Comparison of ENCODE assay signal across 18 cellular contexts in the genomic region with DNA sequence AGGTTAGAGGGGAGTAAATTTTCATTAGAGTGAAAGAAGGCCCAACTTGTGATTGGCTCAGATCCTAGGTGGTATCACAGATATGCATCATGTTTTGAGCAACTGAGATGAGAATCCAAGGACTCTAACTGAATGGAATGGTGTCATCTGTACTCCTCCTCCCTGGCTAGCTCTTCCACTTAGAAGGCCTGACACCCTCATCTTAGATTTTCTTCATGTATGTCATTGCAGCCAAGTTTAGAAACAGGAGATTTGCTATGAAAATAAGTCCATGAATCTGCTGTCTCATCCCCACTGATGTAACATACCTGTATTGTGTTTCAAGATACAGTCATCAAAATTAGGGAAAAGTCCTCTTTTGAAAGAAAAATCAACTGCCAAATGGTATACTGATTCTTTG.
"Had no signal": no experiment of that assay in that cellular context is flagged by ENCODE, and none has a peak within 500 bp of the region (broad histone marks: within the 10 kb centered on the region; RNA-seq: fewer than 3 reads in every experiment).

No MANE protein-coding gene starts in this region.

- H3K9ac ChIP-seq: neural progenitor cell had no signal

- H3K4me1 ChIP-seq: breast epithelium, testis had no signal

- ATAC-seq: left lung had no signal

- H3K27me3 ChIP-seq: breast epithelium, dorsolateral prefrontal cortex, hepatocyte, left lung, neural progenitor cell, right atrium auricular region, testis had no signal

- H3K36me3 ChIP-seq: breast epithelium, left lung, neural progenitor cell, right atrium auricular region had no signal

- H3K4me2 ChIP-seq: hepatocyte, neural progenitor cell had no signal

- DNase-seq: activated CD4-positive, CD25-positive, alpha-beta regulatory T cell treated with anti-CD3 and anti-CD28 coated beads, Interleukin-2, amount 50 U/mL, for 72 hours; activated naive CD4-positive, alpha-beta T cell; activated naive CD8-positive, alpha-beta T cell treated with anti-CD3 and anti-CD28 coated beads, Interleukin-2, amount 10 ng/mL, durations not matched to agents 7 days and 5 days; activated T-cell treated with anti-CD3 and anti-CD28 coated beads for 4 hours; anterior cingulate cortex; cerebellar nuclear complex; dorsolateral prefrontal cortex; erythroblast; left lung; mammary epithelial cell; T-helper 1 cell; T1000; testis had no signal

- H3K4me3 ChIP-seq: breast epithelium, dorsolateral prefrontal cortex, hepatocyte, left lung, neural progenitor cell, right atrium auricular region, skin epidermis, testis had no signal

- H2AFZ ChIP-seq: hepatocyte, neural progenitor cell had no signal

- H3K27ac ChIP-seq: breast epithelium, hepatocyte, left lung, neural progenitor cell, skin epidermis, testis had no signal

- H3K9me3 ChIP-seq: breast epithelium, left lung, right atrium auricular region, testis had no signal
